16 cellular contexts compared by ENCODE assay signal in the genomic region with DNA sequence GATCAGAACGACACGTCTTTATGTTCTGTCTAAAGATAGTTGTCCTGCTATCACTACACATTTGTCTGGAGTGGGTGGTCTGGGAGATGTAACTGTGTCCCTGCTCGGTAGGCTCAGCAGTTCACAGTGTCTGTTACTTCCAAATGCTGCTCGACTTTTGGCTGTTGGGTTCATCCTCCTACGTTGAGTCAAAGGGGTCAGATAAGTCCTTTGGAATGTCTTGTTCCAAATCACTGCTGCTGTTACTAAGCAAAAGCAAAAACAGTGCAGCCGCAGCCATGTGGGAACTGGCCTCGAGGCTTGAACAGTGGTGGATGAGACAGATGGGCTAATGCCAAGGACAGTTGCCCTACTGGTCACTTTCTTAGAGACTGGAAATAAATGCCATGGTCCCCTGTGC.
A peak's percentile ranks its signal among the peaks of the same experiment; 100 is the strongest.
DNase-seq lines count a peak whose midpoint lies in the region.
"Had no signal": no experiment of that assay in that cellular context is flagged by ENCODE, and none has a peak within 500 bp of the region (broad histone marks: within the 10 kb centered on the region; RNA-seq: fewer than 3 reads in every experiment).

No MANE protein-coding gene starts in this region.

- H3K23ac ChIP-seq in trophoblast cell (ENCODE audit: low read length), result no peak overlapping the region

- no peaks in the 10 kb centered on the region for H3K36me3 ChIP-seq in trophoblast cell (ENCODE audit: control insufficient read depth in 1 of 2, insufficient read depth in 2 of 2, low read length in 2 of 2)
- H3K36me3 ChIP-seq: Peyer's patch had no signal

- H4K91ac ChIP-seq in trophoblast cell (ENCODE audit: low read depth, low read length), result no peak overlapping the region

- H3K18ac ChIP-seq in trophoblast cell (ENCODE audit: low read length), result no peak overlapping the region

- H4K8ac ChIP-seq in trophoblast cell (ENCODE audit: low read depth, low read length), result no peak overlapping the region

- no peak overlapping the region for H3K4ac ChIP-seq in trophoblast cell (ENCODE audit: low read depth, low read length)

- no peaks in the 10 kb centered on the region for H3K4me1 ChIP-seq in trophoblast cell (ENCODE audit: control insufficient read depth in 1 of 2, insufficient read depth in 2 of 2, low read length in 2 of 2)
- H3K4me1 ChIP-seq: A549, Peyer's patch had no signal

- peak; percentile 16 for DNase-seq in AG08395 (ENCODE audit: low spot score)
- peak; percentile 4 for DNase-seq in GM04504 (ENCODE audit: low read depth)
- DNase-seq in amniotic epithelial cell (ENCODE audit: low read depth), result peak; percentile 13
- DNase-seq in trophoblast cell, result peak; percentile 97
- DNase-seq in COLO668 (lab: John Stamatoyannopoulos, UW; ENCODE audit: unreplicated experiment), result no peak
- no peak for DNase-seq in stimulated activated CD4-positive, alpha-beta T cell treated with anti-CD3 and anti-CD28 coated beads, Interleukin-4, amount 100 ng/mL, for 1 hour
- DNase-seq in DMS153 treated with DMSO at 0.1 percent for 48 hours (lab: John Stamatoyannopoulos, UW; ENCODE audit: unreplicated experiment), result no peak
- DNase-seq: AML-193, DMS153, H9, KG1, MM.1S, NCI-H1092 treated with DMSO at 0.1 percent for 48 hours, NCI-H524 treated with DMSO at 0.1 percent for 48 hours, Peyer's patch had no signal

- H3K4me2 ChIP-seq in trophoblast cell (ENCODE audit: low read length), result no peak overlapping the region
- H3K4me2 ChIP-seq: A549 had no signal

- no peak overlapping the region for H2BK5ac ChIP-seq in trophoblast cell (ENCODE audit: low read depth, low read length, poor library complexity)

- no peak overlapping the region for H3K9ac ChIP-seq in trophoblast cell (ENCODE audit: low read length)

- H3K27ac ChIP-seq in trophoblast cell (ENCODE audit: low read depth, low read length), result no peak overlapping the region
- H3K27ac ChIP-seq: A549, Peyer's patch had no signal

- no peak overlapping the region for H2BK12ac ChIP-seq in trophoblast cell (ENCODE audit: low read length)

- no peaks in the 10 kb centered on the region for H3K79me1 ChIP-seq in trophoblast cell (ENCODE audit: low read length)

- H3K9me3 ChIP-seq in trophoblast cell (ENCODE audit: insufficient read depth, low read depth, low read length), result no peaks in the 10 kb centered on the region
- H3K9me3 ChIP-seq: A549, Peyer's patch had no signal

- no peak overlapping the region for H3K4me3 ChIP-seq in trophoblast cell (ENCODE audit: low read depth, low read length)
- H3K4me3 ChIP-seq: A549, Peyer's patch had no signal

- H3K79me2 ChIP-seq in trophoblast cell (ENCODE audit: control insufficient read depth, insufficient read depth, low read length, poor library complexity), result no peaks in the 10 kb centered on the region

- no CpG with 5 or more reads among the region's 7 CpGs for WGBS in trophoblast cell (ENCODE audit: extremely low coverage, insufficient coverage, insufficient read length)

- no peak overlapping the region for H2AK5ac ChIP-seq in trophoblast cell (ENCODE audit: low read length)

- H3K27me3 ChIP-seq in trophoblast cell (ENCODE audit: insufficient read depth, low read length), result no peaks in the 10 kb centered on the region
- H3K27me3 ChIP-seq: Peyer's patch had no signal

- no peak overlapping the region for H4K12ac ChIP-seq in trophoblast cell (ENCODE audit: low read depth, low read length)

- H3K14ac ChIP-seq in trophoblast cell (ENCODE audit: low read length), result no peak overlapping the region

- H2BK120ac ChIP-seq in trophoblast cell (ENCODE audit: insufficient read depth, low read length, poor library complexity), result no peak overlapping the region

- no peak overlapping the region for H2AFZ ChIP-seq in trophoblast cell (ENCODE audit: insufficient read depth, low read length, poor library complexity)

Comparison
In these comparisons a context has a peak if more than half of its experiments do, and no peak if none do; other contexts are left out.
1. DNase-seq: peak in AG08395 (single experiment), GM04504 (single experiment), amniotic epithelial cell (single experiment) and trophoblast cell (2 of 2); none in COLO668 (single experiment), stimulated activated CD4-positive, alpha-beta T cell treated with anti-CD3 and anti-CD28 coated beads, Interleukin-4, amount 100 ng/mL, for 1 hour (single experiment) and DMS153 treated with DMSO at 0.1 percent for 48 hours (single experiment).